Comparison of ENCODE assay signal across 1 cellular context in the genomic region with DNA sequence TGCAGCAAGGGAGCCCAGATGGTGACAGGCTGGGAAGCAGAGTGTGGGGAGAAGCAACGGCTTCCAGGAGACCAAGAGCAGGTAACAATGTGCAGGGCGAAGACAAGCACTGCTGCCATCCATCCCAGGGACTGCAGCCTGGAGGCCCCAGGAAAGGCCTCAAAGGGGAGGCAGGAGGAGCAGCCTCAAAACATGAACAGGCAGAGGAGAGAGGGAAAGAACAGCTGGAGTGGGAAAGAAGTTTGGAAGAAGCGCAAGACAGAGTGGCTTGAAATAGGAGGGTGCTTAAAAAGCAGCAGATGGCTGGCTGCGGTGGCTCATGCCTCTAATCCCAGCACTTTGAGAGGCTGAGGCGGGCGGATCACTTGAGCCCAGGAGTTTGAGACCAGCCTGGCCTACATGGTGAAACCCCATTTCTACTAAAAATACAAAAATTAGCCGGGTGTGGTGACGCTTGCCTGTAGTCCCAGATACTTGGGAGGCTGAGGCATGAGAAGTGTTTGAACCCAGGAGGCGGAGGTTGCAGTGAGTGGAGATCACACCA.
TF ChIP-seq lines count a peak whose summit lies in the region.

No MANE protein-coding gene starts in this region.

TF ChIP-seq in H1, 55 proteins besides CTCF, POLR2A, EP300 and RAD21:
- no peak for TF ChIP-seq JUND (IDR thresholded peaks at IDR 0.05; ENCODE audit: low read length)
- no peak for TF ChIP-seq TAF7 (optimal IDR thresholded peaks at IDR 0.05; ENCODE audit: borderline replicate concordance, low read depth, low read length)
- no peak for TF ChIP-seq CBX8 (IDR thresholded peaks at IDR 0.05; ENCODE audit: borderline replicate concordance, low read depth, low read length)
- TF ChIP-seq TCF12 (IDR thresholded peaks at IDR 0.05; ENCODE audit: low read depth, low read length) = no peak
- no peak for TF ChIP-seq ASH2L (IDR thresholded peaks at IDR 0.05; ENCODE audit: low read length)
- TF ChIP-seq SUZ12 (IDR thresholded peaks at IDR 0.05; ENCODE audit: low read length) = no peak
- no peak for TF ChIP-seq PHF8 (conservative IDR thresholded peaks at IDR 0.05; ENCODE audit: low read depth, low read length)
- TF ChIP-seq RFX5 (IDR thresholded peaks at IDR 0.05; ENCODE audit: borderline replicate concordance, low read depth, low read length) = no peak
